Comparison of ENCODE assay signal across 8 cellular contexts in genomic region chr16:88804173-88804551, GRCh38. TPM values are rescaled to one million over a fixed set of nuclear protein-coding genes. Genes with fewer than 3 reads are reported as not detected.
DNase-seq lines count a peak whose midpoint lies in the region; ATAC-seq and TF ChIP-seq lines count a peak whose summit lies in the region.

No MANE protein-coding gene starts in this region.

- 4 to 5% methylated on average over 12 to 13 of the region's 16 CpGs for WGBS in GM23248 (ENCODE audit: low coverage in 1 of 2, low lambda C conversion rate in 2 of 2, missing lambda C conversion rate in 2 of 2), 2 experiments
- 1 to 4% methylated on average over 13 to 16 of the region's 16 CpGs for WGBS in endodermal cell (ENCODE audit: insufficient coverage in 1 of 2, insufficient read length in 1 of 2), 2 experiments
- WGBS in prostate gland = 9% methylated on average over 12 of the region's 16 CpGs

- H3K27ac Mint-ChIP-seq in endodermal cell = peak overlapping the region; percentile 61

- DNase-seq in GM23248 = no peak
- no peak for DNase-seq in Panc1 (ENCODE audit: low read depth, low spot score)
- no peak for DNase-seq in endodermal cell
- no peak for DNase-seq in prostate gland (ENCODE audit: low spot score)
- no peak for DNase-seq in SHP77 treated with DMSO at 0.1 percent for 48 hours (lab: John Stamatoyannopoulos, UW)
- no peak for DNase-seq in NCI-H2029 (lab: John Stamatoyannopoulos, UW)
- DNase-seq in NCI-H82 treated with DMSO at 0.1 percent for 48 hours (lab: John Stamatoyannopoulos, UW; ENCODE audit: unreplicated experiment) = no peak

- no peaks in the 10 kb centered on the region for H3K27me3 ChIP-seq in GM23248 (replicated peaks; ENCODE audit: insufficient read depth)
- H3K27me3 ChIP-seq in Panc1 (ENCODE audit: control insufficient read depth, insufficient read depth, low read length) = no peaks in the 10 kb centered on the region
- H3K27me3 ChIP-seq in endodermal cell (ENCODE audit: control insufficient read depth, insufficient read depth, low read length, poor library complexity, severe bottlenecking) = no peaks in the 10 kb centered on the region
- no peaks in the 10 kb centered on the region for H3K27me3 ChIP-seq in prostate gland (replicated peaks; ENCODE audit: insufficient read depth)

- peak overlapping the region; percentile 74 for H3K4me3 Mint-ChIP-seq in endodermal cell

- peaks cover 22% of the 10 kb centered on the region for H3K36me3 Mint-ChIP-seq in endodermal cell (ENCODE audit: low read depth)

- H3K79me2 ChIP-seq in GM23248 (ENCODE audit: insufficient read depth) = peaks cover 16% of the 10 kb centered on the region

- no peaks in the 10 kb centered on the region for H3K4me1 Mint-ChIP-seq in endodermal cell

- no peaks in the 10 kb centered on the region for H3F3A ChIP-seq in GM23248 (ENCODE audit: insufficient read depth)

- BruUV-seq in Panc1 (replicated peaks; lab: Mats Ljungman, UMichigan) = TSS peak; percentile 77

- no peak for TF ChIP-seq CTCF in Panc1 (IDR thresholded peaks at IDR 0.05)
- no peak for TF ChIP-seq CTCF in endodermal cell (conservative IDR thresholded peaks at IDR 0.05)
- no peak for TF ChIP-seq CTCF in prostate gland (IDR thresholded peaks at IDR 0.05)

- H3K4me2 ChIP-seq in GM23248 (ENCODE audit: unreplicated experiment) = peak overlapping the region; percentile 83

- TF ChIP-seq POLR2A in prostate gland (IDR thresholded peaks at IDR 0.05) = no peak

- H3K27ac ChIP-seq in GM23248 (no peak overlapping the region), Panc1 (ENCODE audit: low read length) (peak overlapping the region; percentile 81), endodermal cell (ENCODE audit: low read depth, low read length) (no peak overlapping the region), prostate gland (no peak overlapping the region)

- H3K9me2 ChIP-seq in GM23248 (ENCODE audit: insufficient read depth) = no peaks in the 10 kb centered on the region

- ATAC-seq in Panc1 (no peak), GM18498 (IDR thresholded peaks at IDR 0.05; ENCODE audit: unreplicated experiment) (no peak)

- no peaks in the 10 kb centered on the region for H3K9me3 Mint-ChIP-seq in endodermal cell

- no peaks in the 10 kb centered on the region for H3K36me3 ChIP-seq in GM23248 (ENCODE audit: low read depth)
- peaks cover 4% of the 10 kb centered on the region; the same call in 1 of the 2 replicates for H3K36me3 ChIP-seq in Panc1 (ENCODE audit: control insufficient read depth, insufficient read depth, low read length)
- peaks cover 16% of the 10 kb centered on the region for H3K36me3 ChIP-seq in endodermal cell (ENCODE audit: control insufficient read depth, insufficient read depth, low read length)
- no peaks in the 10 kb centered on the region for H3K36me3 ChIP-seq in prostate gland

- intact Hi-C loops in Panc1 (cut with micrococcal nuclease; ENCODE audit: unreplicated experiment) (no loop called here), prostate gland (cut with DNase I) (no loop called here)

- H3K9me3 ChIP-seq in GM23248 (ENCODE audit: low read depth) = no peaks in the 10 kb centered on the region
- H3K9me3 ChIP-seq in Panc1 (ENCODE audit: control insufficient read depth, insufficient read depth, low read depth, low read length) = no peaks in the 10 kb centered on the region
- H3K9me3 ChIP-seq in endodermal cell (ENCODE audit: control insufficient read depth, low read length) = no peaks in the 10 kb centered on the region
- H3K9me3 ChIP-seq in prostate gland = no peaks in the 10 kb centered on the region

- H3K9ac ChIP-seq in GM23248 (peak overlapping the region; percentile 85), endodermal cell (ENCODE audit: extremely low read depth, low read length, poor library complexity, severe bottlenecking) (peak overlapping the region; percentile 57)

- H3K4me3 ChIP-seq in GM23248 (peak overlapping the region; percentile 78), Panc1 (ENCODE audit: low read depth in 2 of 2, low read length in 2 of 2) (peak overlapping the region; percentile 58), endodermal cell (ENCODE audit: low read length) (peak overlapping the region; percentile 88), prostate gland (peak overlapping the region; percentile 52 to 63)

- POLR2A ChIA-PET in Panc1 (lab: Charles Lee) = no interaction called here

- H3K4me1 ChIP-seq in GM23248 (ENCODE audit: insufficient read depth) (peaks cover 10% of the 10 kb centered on the region; the same call in 1 of the 2 replicates), Panc1 (ENCODE audit: control insufficient read depth, insufficient read depth, low read length) (peaks cover 6% of the 10 kb centered on the region; the same call in 1 of the 2 replicates), endodermal cell (ENCODE audit: control insufficient read depth, insufficient read depth, low read length) (peaks cover 2% of the 10 kb centered on the region), prostate gland (replicated peaks) (peaks cover 5% of the 10 kb centered on the region)

- peaks cover 3% of the 10 kb centered on the region for H3K27me3 Mint-ChIP-seq in endodermal cell (ENCODE audit: insufficient read depth)

- H2AFZ ChIP-seq in GM23248 = no peak overlapping the region

- CTCF ChIA-PET in Panc1 (lab: Charles Lee) = no interaction called here

- in situ Hi-C loops in GM23248 (cut with MboI) = no loop called here
- in situ Hi-C loops in Panc1 (cut with HindIII; ENCODE audit: low pct_unique_long_range_greater_than_20kb, low sequenced_read_pairs) = no loop called here

- no peaks in the 10 kb centered on the region for H4K20me1 ChIP-seq in GM23248 (ENCODE audit: insufficient read depth)

RNA-seq across cellular contexts. Expression of gene CDT1, which starts 0.6 kb away (rescaled TPM):
- total RNA-seq in GM23248 (2014; rRNA removed; shearing (Covaris generic)) = 11.3 and 14.2 TPM in 2 replicates
- polyA plus RNA-seq in GM23248 (2016; fragmentation: Nextera tagmentation; extraction: Ambion mirVana) = 5.4 and 5.9 TPM in 2 replicates
- total RNA-seq in Panc1 (2021; ENCODE audit: unreplicated experiment) (39.9 TPM), endodermal cell (10 to 100 TPM; 57.1 to 63.0 TPM), prostate gland (1 to 10 TPM; 4.3 to 7.6 TPM)
- 25.1 TPM for polyA plus RNA-seq in Panc1 (2012; ENCODE audit: insufficient read length)
- polyA plus RNA-seq in endodermal cell (2013, experiment 1 of 2) = 41.5 TPM
- polyA plus RNA-seq in endodermal cell (2013, experiment 2 of 2) = 34.7 TPM

RNA-seq across cellular contexts. Expression of gene APRT, which starts 7.6 kb away (rescaled TPM):
- total RNA-seq in GM23248 (2014; rRNA removed; shearing (Covaris generic)) = 105 and 150 TPM in 2 replicates
- 224 and 226 TPM in 2 replicates for polyA plus RNA-seq in GM23248 (2016; fragmentation: Nextera tagmentation; extraction: Ambion mirVana)
- total RNA-seq in Panc1 (2021; ENCODE audit: unreplicated experiment) = 231 TPM
- polyA plus RNA-seq in Panc1 (2012; ENCODE audit: insufficient read length) = 326 TPM
- 100 to 1,000 TPM; 200 to 230 TPM for total RNA-seq in endodermal cell
- 93.5 TPM for polyA plus RNA-seq in endodermal cell (2013, experiment 1 of 2)
- 91.5 TPM for polyA plus RNA-seq in endodermal cell (2013, experiment 2 of 2)
- total RNA-seq in prostate gland = 100 to 1,000 TPM; 165 to 211 TPM

RNA-seq across cellular contexts. Expression of gene PIEZO1, which starts 19.1 kb away (rescaled TPM):
- total RNA-seq in GM23248 (2014; rRNA removed; shearing (Covaris generic)) = 223 and 294 TPM in 2 replicates
- polyA plus RNA-seq in GM23248 (2016; fragmentation: Nextera tagmentation; extraction: Ambion mirVana) = 89.7 and 95.3 TPM in 2 replicates
- total RNA-seq in Panc1 (2021; ENCODE audit: unreplicated experiment) (175 TPM), endodermal cell (10 to 100 TPM; 84.1 to 97.0 TPM), prostate gland (100 to 1,000 TPM; 156 to 202 TPM)
- 228 TPM for polyA plus RNA-seq in Panc1 (2012; ENCODE audit: insufficient read length)
- polyA plus RNA-seq in endodermal cell (2013, experiment 1 of 2) = 26.7 TPM
- 28.6 TPM for polyA plus RNA-seq in endodermal cell (2013, experiment 2 of 2)

RNA-seq across cellular contexts. Expression of gene GALNS, which starts 52.6 kb away (rescaled TPM):
- total RNA-seq in GM23248 (2014; rRNA removed; shearing (Covaris generic)) = 21.5 and 24.0 TPM in 2 replicates
- 38.8 and 39.0 TPM in 2 replicates for polyA plus RNA-seq in GM23248 (2016; fragmentation: Nextera tagmentation; extraction: Ambion mirVana)
- total RNA-seq in Panc1 (2021; ENCODE audit: unreplicated experiment) (81.6 TPM), endodermal cell (10 to 100 TPM; 32.2 to 39.6 TPM), prostate gland (10 to 100 TPM; 20.4 to 75.1 TPM)
- 106 TPM for polyA plus RNA-seq in Panc1 (2012; ENCODE audit: insufficient read length)
- 14.9 TPM for polyA plus RNA-seq in endodermal cell (2013, experiment 1 of 2)
- 11.2 TPM for polyA plus RNA-seq in endodermal cell (2013, experiment 2 of 2)

RNA-seq across cellular contexts. Expression of gene TRAPPC2L, which starts 52.8 kb away (rescaled TPM):
- 18.7 and 20.4 TPM in 2 replicates for total RNA-seq in GM23248 (2014; rRNA removed; shearing (Covaris generic))
- polyA plus RNA-seq in GM23248 (2016; fragmentation: Nextera tagmentation; extraction: Ambion mirVana) = 83.2 and 90.9 TPM in 2 replicates
- 73.8 TPM for total RNA-seq in Panc1 (2021; ENCODE audit: unreplicated experiment)
- polyA plus RNA-seq in Panc1 (2012; ENCODE audit: insufficient read length) = 129 TPM
- 100 to 1,000 TPM; 110 TPM for total RNA-seq in endodermal cell
- polyA plus RNA-seq in endodermal cell (2013, experiment 1 of 2) = 93.1 TPM
- polyA plus RNA-seq in endodermal cell (2013, experiment 2 of 2) = 81.8 TPM
- total RNA-seq in prostate gland = 10 to 100 TPM; 23.7 to 38.9 TPM
